22 cellular contexts compared by ENCODE assay signal in the genomic region with DNA sequence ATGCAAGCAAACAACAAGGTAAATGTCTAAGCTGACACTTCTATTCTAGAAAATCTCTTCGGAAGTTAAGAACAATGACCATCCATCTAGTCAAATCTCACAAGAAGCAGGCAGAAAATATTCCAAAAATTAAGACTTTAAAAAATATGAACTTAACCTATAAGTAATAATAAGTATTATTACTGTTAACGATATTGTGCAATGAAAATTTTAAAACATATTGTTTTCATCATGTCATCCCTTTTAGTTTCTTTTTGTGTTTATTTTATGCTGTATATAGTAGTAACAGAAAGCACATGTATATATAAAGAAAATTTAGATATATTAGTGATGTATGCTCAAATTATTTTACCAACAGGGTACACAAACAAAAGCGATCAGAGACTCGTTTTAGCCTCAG. TPM values are rescaled to one million over a fixed set of nuclear protein-coding genes. Genes with fewer than 3 reads are reported as not detected.
DNase-seq lines count a peak whose midpoint lies in the region; ATAC-seq and TF ChIP-seq lines count a peak whose summit lies in the region.
"Had no signal": no experiment of that assay in that cellular context is flagged by ENCODE, and none has a peak within 500 bp of the region (broad histone marks: within the 10 kb centered on the region; RNA-seq: fewer than 3 reads in every experiment).

No MANE protein-coding gene starts in this region.

- peaks cover 47% of the 10 kb centered on the region for H3K27me3 Mint-ChIP-seq in activated CD4-positive, alpha-beta T cell treated with anti-CD3 and anti-CD28 coated beads, Interleukin-2, amount 10 ng/mL, durations not matched to agents 7 days and 5 days
- peaks cover 30% of the 10 kb centered on the region for H3K27me3 Mint-ChIP-seq in activated CD4-positive, alpha-beta T cell treated with anti-CD3 and anti-CD28 coated beads, Interleukin-2, amount 10 ng/mL, durations not matched to agents 24 days and 14 days
- H3K27me3 Mint-ChIP-seq in brain (peaks cover 8% of the 10 kb centered on the region), nephron (ENCODE audit: low read depth) (no peaks in the 10 kb centered on the region)

- peaks cover 3% of the 10 kb centered on the region for H3K36me3 Mint-ChIP-seq in activated CD4-positive, alpha-beta T cell treated with anti-CD3 and anti-CD28 coated beads, Interleukin-2, amount 10 ng/mL, durations not matched to agents 7 days and 5 days (ENCODE audit: low read depth)
- H3K36me3 Mint-ChIP-seq in activated CD4-positive, alpha-beta T cell treated with anti-CD3 and anti-CD28 coated beads, Interleukin-2, amount 10 ng/mL, durations not matched to agents 24 days and 14 days (ENCODE audit: low read depth): peaks cover 5% of the 10 kb centered on the region
- H3K36me3 Mint-ChIP-seq in brain (peaks cover 17% of the 10 kb centered on the region), nephron (ENCODE audit: low read depth) (no peaks in the 10 kb centered on the region)
- H3K36me3 Mint-ChIP-seq: CD4-positive, CD25-positive, alpha-beta regulatory T cell had no signal

- H3K27ac Mint-ChIP-seq in activated CD4-positive, alpha-beta T cell treated with anti-CD3 and anti-CD28 coated beads, Interleukin-2, amount 10 ng/mL, durations not matched to agents 7 days and 5 days: peak overlapping the region; percentile 9
- H3K27ac Mint-ChIP-seq in activated CD4-positive, alpha-beta T cell treated with anti-CD3 and anti-CD28 coated beads, Interleukin-2, amount 10 ng/mL, durations not matched to agents 24 days and 14 days: no peak overlapping the region
- H3K27ac Mint-ChIP-seq in brain (peak overlapping the region in 1 of 5 experiments; percentile 26), nephron (no peak overlapping the region)
- H3K27ac Mint-ChIP-seq: CD4-positive, CD25-positive, alpha-beta regulatory T cell; HFFc6 had no signal

- ATAC-seq in stimulated activated naive CD8-positive, alpha-beta T cell treated with anti-CD3 and anti-CD28 coated beads, Interleukin-15, Interleukin-2, amounts not matched to agents 100 U/mL and 50 U/mL, for 24 hours: no peak
- ATAC-seq in GM18511 (IDR thresholded peaks at IDR 0.05; ENCODE audit: unreplicated experiment): no peak
- ATAC-seq: PC-3 had no signal

- DNase-seq in activated CD4-positive, alpha-beta T cell treated with anti-CD3 and anti-CD28 coated beads, Interleukin-2, amount 10 ng/mL, durations not matched to agents 7 days and 5 days: no peak
- DNase-seq in activated CD4-positive, alpha-beta T cell treated with anti-CD3 and anti-CD28 coated beads, Interleukin-2, amount 10 ng/mL, durations not matched to agents 24 days and 14 days: no peak
- no peak for DNase-seq in stimulated activated naive CD8-positive, alpha-beta T cell treated with anti-CD3 and anti-CD28 coated beads, Interleukin-15, Interleukin-2, amounts not matched to agents 100 U/mL and 50 U/mL, for 24 hours
- DNase-seq in activated effector memory CD4-positive, alpha-beta T cell treated with Interleukin-2 at 50 U/mL for 16 hours: no peak
- no peak for DNase-seq in NCI-H1417 treated with DMSO at 0.1 percent for 48 hours (lab: John Stamatoyannopoulos, UW)
- DNase-seq: CD4-positive, CD25-positive, alpha-beta regulatory T cell; GOT3; HFFc6; Kasumi-1; MV-4-11; NCI-H1105; NCI-H1694; NCI-H2029 treated with DMSO at 0.1 percent for 48 hours; NCI-H446 treated with DMSO at 0.1 percent for 48 hours; NCI-H82; NK-92 treated with Interleukin-12 subunit alpha and Interleukin-12 subunit beta, amount 100 ng/mL, for 24 hours; PC-3; SK-N-SH had no signal

- CTCF ChIA-PET in activated CD4-positive, alpha-beta T cell treated with anti-CD3 and anti-CD28 coated beads, Interleukin-2, amount 10 ng/mL, durations not matched to agents 7 days and 5 days (lab: Charles Lee): no interaction called here

- intact Hi-C loops in activated CD4-positive, alpha-beta T cell treated with anti-CD3 and anti-CD28 coated beads, Interleukin-2, amount 10 ng/mL, durations not matched to agents 24 days and 14 days (cut with micrococcal nuclease): loop anchor here (5.0 to 10.0 kb wide), 2 partner anchors 371 to 721 kb away; no protein-coding TSS in a partner anchor

- TF ChIP-seq CTCF in brain (conservative IDR thresholded peaks at IDR 0.05): no peak
- TF ChIP-seq CTCF in nephron (IDR thresholded peaks at IDR 0.05; ENCODE audit: unreplicated experiment in 3 of 3): no peak

- no peak overlapping the region for H3K4me3 Mint-ChIP-seq in activated CD4-positive, alpha-beta T cell treated with anti-CD3 and anti-CD28 coated beads, Interleukin-2, amount 10 ng/mL, durations not matched to agents 7 days and 5 days
- H3K4me3 Mint-ChIP-seq in activated CD4-positive, alpha-beta T cell treated with anti-CD3 and anti-CD28 coated beads, Interleukin-2, amount 10 ng/mL, durations not matched to agents 24 days and 14 days: no peak overlapping the region
- H3K4me3 Mint-ChIP-seq in brain (peak overlapping the region; percentile 50 to 100 (median 78)), nephron (peak overlapping the region; percentile 31 to 63 (median 37))
- H3K4me3 Mint-ChIP-seq: CD4-positive, CD25-positive, alpha-beta regulatory T cell; HFFc6 had no signal

- no peaks in the 10 kb centered on the region for H3K9me3 Mint-ChIP-seq in activated CD4-positive, alpha-beta T cell treated with anti-CD3 and anti-CD28 coated beads, Interleukin-2, amount 10 ng/mL, durations not matched to agents 7 days and 5 days
- no peaks in the 10 kb centered on the region for H3K9me3 Mint-ChIP-seq in activated CD4-positive, alpha-beta T cell treated with anti-CD3 and anti-CD28 coated beads, Interleukin-2, amount 10 ng/mL, durations not matched to agents 24 days and 14 days
- H3K9me3 Mint-ChIP-seq in brain (peaks cover 0 to 2% (median 0%) of the 10 kb centered on the region in 5 experiments), nephron (no peaks in the 10 kb centered on the region)
- H3K9me3 Mint-ChIP-seq: CD4-positive, CD25-positive, alpha-beta regulatory T cell; HFFc6 had no signal

- H3K4me1 Mint-ChIP-seq in activated CD4-positive, alpha-beta T cell treated with anti-CD3 and anti-CD28 coated beads, Interleukin-2, amount 10 ng/mL, durations not matched to agents 7 days and 5 days: peaks cover 28% of the 10 kb centered on the region
- peaks cover 39% of the 10 kb centered on the region for H3K4me1 Mint-ChIP-seq in activated CD4-positive, alpha-beta T cell treated with anti-CD3 and anti-CD28 coated beads, Interleukin-2, amount 10 ng/mL, durations not matched to agents 24 days and 14 days
- H3K4me1 Mint-ChIP-seq in brain (peaks cover 78% of the 10 kb centered on the region), nephron (peaks cover 61% of the 10 kb centered on the region)

- POLR2A ChIA-PET in activated CD4-positive, alpha-beta T cell treated with anti-CD3 and anti-CD28 coated beads, Interleukin-2, amount 10 ng/mL, durations not matched to agents 7 days and 5 days (lab: Charles Lee): no interaction called here

RNA-seq across cellular contexts. Expression of gene HDGFL3, which starts 4.1 kb away (rescaled TPM):
- 10 to 100 TPM; 21.9 to 25.0 TPM for total RNA-seq in activated CD4-positive, alpha-beta T cell treated with anti-CD3 and anti-CD28 coated beads, Interleukin-2, amount 10 ng/mL, durations not matched to agents 7 days and 5 days
- total RNA-seq in activated CD4-positive, alpha-beta T cell treated with anti-CD3 and anti-CD28 coated beads, Interleukin-2, amount 10 ng/mL, durations not matched to agents 24 days and 14 days: 34.6 and 38.7 TPM in 2 replicates
- 51.0 TPM for polyA plus RNA-seq in brain (ENCODE audit: insufficient read depth, low read depth, low replicate concordance)
- total RNA-seq: HT-29 had no signal

Comparison
In these comparisons a context has a peak if more than half of its experiments do, and no peak if none do; other contexts are left out.
1. H3K4me3 Mint-ChIP-seq: peak in brain (5 of 5) and nephron (3 of 3); none in activated CD4-positive, alpha-beta T cell treated with anti-CD3 and anti-CD28 coated beads, Interleukin-2, amount 10 ng/mL, durations not matched to agents 7 days and 5 days (single experiment) and activated CD4-positive, alpha-beta T cell treated with anti-CD3 and anti-CD28 coated beads, Interleukin-2, amount 10 ng/mL, durations not matched to agents 24 days and 14 days (single experiment).